ENCODE assay signal across 1 cellular context in genomic region chr4:78297075-78297815, GRCh38.
TF ChIP-seq lines count a peak whose summit lies in the region.

No MANE protein-coding gene starts in this region.

TF ChIP-seq in GM23338, 12 proteins besides CTCF, POLR2A, EP300 and RAD21 (continued from another document):
- TF ChIP-seq ZNF462 (CRISPR knock-in tag; IDR thresholded peaks at IDR 0.05) (no peak), CREB1 (CRISPR knock-in tag; IDR thresholded peaks at IDR 0.05; ENCODE audit: low read depth) (no peak), EZH2 (IDR thresholded peaks at IDR 0.05; ENCODE audit: low read depth, unreplicated experiment) (no peak), EZH2phosphoT487 (IDR thresholded peaks at IDR 0.05; ENCODE audit: unreplicated experiment) (no peak), ETS1 (IDR thresholded peaks at IDR 0.05) (no peak), REST (IDR thresholded peaks at IDR 0.05; ENCODE audit: unreplicated experiment) (no peak)
